24 cellular contexts compared by ENCODE assay signal in the genomic region with DNA sequence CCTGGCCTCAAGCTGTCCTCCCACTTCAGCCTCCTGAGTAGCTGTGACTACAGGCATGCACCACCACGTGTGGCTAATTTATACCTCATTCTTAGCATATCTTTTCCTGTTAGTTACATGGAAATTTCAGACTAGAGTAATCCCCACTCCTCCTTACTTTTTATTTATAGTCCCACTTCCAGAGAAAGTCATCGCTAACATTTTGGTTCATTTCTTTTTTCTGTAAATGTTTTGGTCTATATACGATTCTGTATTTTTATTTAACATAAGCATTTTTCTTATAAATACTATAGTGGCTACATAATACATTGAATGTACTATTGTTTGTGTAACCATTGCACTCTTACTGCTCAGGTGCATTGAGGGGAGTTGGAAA.
"Had no signal": no experiment of that assay in that cellular context is flagged by ENCODE, and none has a peak within 500 bp of the region (broad histone marks: within the 10 kb centered on the region; RNA-seq: fewer than 3 reads in every experiment).

No MANE protein-coding gene starts in this region.

- H3K4me1 Mint-ChIP-seq: stimulated activated effector memory CD8-positive, alpha-beta T cell treated with anti-CD3 and anti-CD28 coated beads, Interleukin-12 subunit alpha, Interleukin-12 subunit beta, amount 100 ng/mL, for 72 hours had no signal

- H3K27me3 Mint-ChIP-seq: naive thymus-derived CD4-positive, alpha-beta T cell; natural killer cell treated with Interleukin-12 subunit alpha and Interleukin-12 subunit beta and Interleukin-15 and Interleukin-18, amount 100 ng/mL, for 72 hours; progenitor cell of endocrine pancreas; stimulated activated naive CD8-positive, alpha-beta T cell treated with anti-CD3 and anti-CD28 coated beads, Interleukin-15, Interleukin-2, amounts not matched to agents 100 ng/mL and 50 ng/mL, for 24 hours; type B pancreatic cell had no signal

- H3K4me3 ChIP-seq: left ventricle myocardium inferior, lung, mucosa of descending colon, ovary, skin epidermis, suprapubic skin, thoracic aorta, tibial artery, uterus had no signal

- H3K36me3 ChIP-seq: ovary, uterus had no signal

- H3K4me3 Mint-ChIP-seq: naive thymus-derived CD4-positive, alpha-beta T cell; natural killer cell treated with Interleukin-12 subunit alpha and Interleukin-12 subunit beta and Interleukin-15 and Interleukin-18, amount 100 ng/mL, for 72 hours; stimulated activated effector memory CD8-positive, alpha-beta T cell treated with anti-CD3 and anti-CD28 coated beads, Interleukin-12 subunit alpha, Interleukin-12 subunit beta, amount 100 ng/mL, for 72 hours; stimulated activated naive CD8-positive, alpha-beta T cell treated with anti-CD3 and anti-CD28 coated beads, Interleukin-15, Interleukin-2, amounts not matched to agents 100 ng/mL and 50 ng/mL, for 24 hours; type B pancreatic cell had no signal

- DNase-seq: islet precursor cell; left ventricle myocardium inferior; mesendoderm; midbrain; mucosa of descending colon; naive thymus-derived CD4-positive, alpha-beta T cell; ovary; retina; right cardiac atrium; stimulated activated CD4-positive, alpha-beta T cell treated with anti-CD3 and anti-CD28 coated beads, Interleukin-12 subunit alpha, Interleukin-12 subunit beta, amount 100 ng/mL, for 4 hours; stimulated activated CD4-positive, alpha-beta T cell treated with anti-CD3 and anti-CD28 coated beads, Interleukin-15, amount 100 ng/mL, for 24 hours; stimulated activated CD4-positive, alpha-beta T cell treated with anti-CD3 and anti-CD28 coated beads, Interleukin-4, amount 100 ng/mL, for 24 hours; stimulated activated naive CD4-positive, alpha-beta T cell; tibial artery; uterus had no signal

- H3K27ac Mint-ChIP-seq: natural killer cell treated with Interleukin-12 subunit alpha and Interleukin-12 subunit beta and Interleukin-15 and Interleukin-18, amount 100 ng/mL, for 72 hours; progenitor cell of endocrine pancreas; stimulated activated naive CD8-positive, alpha-beta T cell treated with anti-CD3 and anti-CD28 coated beads, Interleukin-15, Interleukin-2, amounts not matched to agents 100 ng/mL and 50 ng/mL, for 24 hours had no signal

- H3K9me3 Mint-ChIP-seq: naive thymus-derived CD4-positive, alpha-beta T cell; natural killer cell treated with Interleukin-12 subunit alpha and Interleukin-12 subunit beta and Interleukin-15 and Interleukin-18, amount 100 ng/mL, for 72 hours; stimulated activated effector memory CD8-positive, alpha-beta T cell treated with anti-CD3 and anti-CD28 coated beads, Interleukin-12 subunit alpha, Interleukin-12 subunit beta, amount 100 ng/mL, for 72 hours; stimulated activated naive CD8-positive, alpha-beta T cell treated with anti-CD3 and anti-CD28 coated beads, Interleukin-15, Interleukin-2, amounts not matched to agents 100 ng/mL and 50 ng/mL, for 24 hours; type B pancreatic cell had no signal

- H3K9me3 ChIP-seq: left ventricle myocardium inferior, mucosa of descending colon, ovary, suprapubic skin, thoracic aorta, tibial artery, uterus had no signal

- H3K27ac ChIP-seq: left ventricle myocardium inferior, ovary, skin epidermis, suprapubic skin, uterus had no signal
